1 cellular context compared by ENCODE assay signal in the genomic region with DNA sequence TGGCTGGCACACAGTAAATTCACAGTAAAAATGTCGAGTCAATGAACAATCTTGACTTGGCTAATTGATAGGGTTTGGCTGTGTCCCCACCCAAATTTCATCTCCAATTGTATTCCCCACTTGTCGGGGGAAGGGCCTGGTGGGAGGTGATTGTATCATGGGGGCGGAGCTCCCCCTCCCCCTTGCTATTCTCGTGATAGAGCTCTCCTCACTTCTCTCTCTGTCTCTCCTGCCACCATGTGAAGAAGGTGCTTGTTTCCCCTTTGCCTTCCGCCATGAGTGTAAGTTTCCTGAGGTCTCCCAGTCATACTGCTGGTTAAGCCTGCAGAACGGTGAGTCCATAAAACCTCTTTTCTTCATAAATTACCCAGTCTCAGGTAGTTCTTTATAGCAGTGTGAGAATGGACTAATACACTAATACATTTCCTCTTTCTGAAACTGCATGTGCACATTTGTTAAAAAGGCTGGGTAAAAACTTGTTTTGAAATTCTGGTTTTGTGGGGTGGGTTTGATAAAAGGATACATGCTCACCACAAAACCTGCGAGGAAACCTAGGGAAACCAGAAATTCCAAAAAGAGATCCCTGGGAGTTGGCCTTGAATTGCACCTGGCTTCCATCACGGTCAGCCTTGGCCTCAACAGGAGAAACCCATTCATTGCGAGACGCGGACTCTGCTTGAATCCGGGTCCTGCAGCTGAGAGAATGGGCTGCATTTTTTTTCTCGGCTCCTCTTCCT.
TF ChIP-seq lines count a peak whose summit lies in the region.

No MANE protein-coding gene starts in this region.

TF ChIP-seq in H1, 55 proteins besides CTCF, POLR2A, EP300 and RAD21:
- TF ChIP-seq CHD7 (IDR thresholded peaks at IDR 0.05; ENCODE audit: insufficient replicate concordance, low read length) (no peak), TAF1 (IDR thresholded peaks at IDR 0.05; ENCODE audit: low read depth, low read length) (peak; percentile 74), E2F6 (IDR thresholded peaks at IDR 0.05) (no peak), MAFK (IDR thresholded peaks at IDR 0.05; ENCODE audit: low read depth, low read length) (no peak), KDM4A (IDR thresholded peaks at IDR 0.05; ENCODE audit: low read depth, low read length, severe bottlenecking) (peak; percentile 2), TCF12 (IDR thresholded peaks at IDR 0.05; ENCODE audit: low read depth, low read length) (no peak; the same call in 1 of the 2 replicates), BRCA1 (IDR thresholded peaks at IDR 0.05; ENCODE audit: low read depth, low read length) (no peak), YY1 (IDR thresholded peaks at IDR 0.05; ENCODE audit: low read depth, low read length) (peak; percentile 69), ATF2 (IDR thresholded peaks at IDR 0.05; ENCODE audit: low read length) (peak; percentile 77), SP1 (IDR thresholded peaks at IDR 0.05; ENCODE audit: low read depth, low read length) (peak; percentile 70), TBP (IDR thresholded peaks at IDR 0.05; ENCODE audit: low read depth, low read length) (peak; percentile 76), USF2 (IDR thresholded peaks at IDR 0.05; ENCODE audit: low read length) (no peak), NRF1 (IDR thresholded peaks at IDR 0.05; ENCODE audit: low read depth, low read length) (no peak), MAX (IDR thresholded peaks at IDR 0.05) (peak; percentile 33; the same call in 1 of the 2 replicates), FOSL1 (IDR thresholded peaks at IDR 0.05; ENCODE audit: insufficient read depth, low read depth, low read length) (no peak), HDAC6 (IDR thresholded peaks at IDR 0.05; ENCODE audit: low read depth, low read length) (no peak), ATF3 (IDR thresholded peaks at IDR 0.05; ENCODE audit: insufficient read depth, low read depth, low read length) (no peak), CHD2 (IDR thresholded peaks at IDR 0.05; ENCODE audit: low read length) (peak; percentile 51; the same call in 1 of the 2 replicates), RFX5 (IDR thresholded peaks at IDR 0.05; ENCODE audit: borderline replicate concordance, low read depth, low read length) (no peak), GABPA (IDR thresholded peaks at IDR 0.05; ENCODE audit: borderline replicate concordance, insufficient read depth, low read length) (no peak), NANOG (IDR thresholded peaks at IDR 0.05; ENCODE audit: insufficient read depth, low read depth, low read length, poor library complexity, severe bottlenecking) (no peak), SUZ12 (IDR thresholded peaks at IDR 0.05; ENCODE audit: low read length) (no peak), POLR2AphosphoS5 (IDR thresholded peaks at IDR 0.05; ENCODE audit: low read depth, low read length) (peak; percentile 77), JUN (IDR thresholded peaks at IDR 0.05; ENCODE audit: low read depth, low read length) (no peak), RXRA (IDR thresholded peaks at IDR 0.05; ENCODE audit: insufficient read depth, low read depth, low read length) (no peak), CEBPB (IDR thresholded peaks at IDR 0.05; ENCODE audit: low read depth, low read length) (no peak)
